17 cellular contexts compared by ENCODE assay signal in genomic region chr14:85315891-85316290, GRCh38.
A peak's percentile ranks its signal among the peaks of the same experiment; 100 is the strongest.
DNase-seq lines count a peak whose midpoint lies in the region; ATAC-seq, FAIRE-seq and TF ChIP-seq lines count a peak whose summit lies in the region.
"Had no signal": no experiment of that assay in that cellular context is flagged by ENCODE, and none has a peak within 500 bp of the region (broad histone marks: within the 10 kb centered on the region; RNA-seq: fewer than 3 reads in every experiment).

No MANE protein-coding gene starts in this region.

- H3K9me3 ChIP-seq in H9 (ENCODE audit: control insufficient read depth, low read depth, low read length) (no peaks in the 10 kb centered on the region), astrocyte (ENCODE audit: insufficient read depth, low read depth, low read length) (no peaks in the 10 kb centered on the region), neuronal stem cell (replicated peaks in 1 of 2; ENCODE audit: control insufficient read depth in 2 of 2, insufficient read depth in 1 of 2, low read depth in 1 of 2, low read length in 2 of 2) (peaks cover 0 to 4% of the 10 kb centered on the region in 2 donors)

- no peaks in the 10 kb centered on the region for H3K36me3 ChIP-seq in astrocyte (ENCODE audit: insufficient read depth, low read length)
- H3K36me3 ChIP-seq in neuronal stem cell (replicated peaks in 1 of 2; ENCODE audit: control insufficient read depth in 2 of 2, insufficient read depth in 2 of 2, low read length in 2 of 2) = no peaks in the 10 kb centered on the region

- H3K27me3 Mint-ChIP-seq in H9 (ENCODE audit: low read depth) (no peaks in the 10 kb centered on the region), astrocyte (ENCODE audit: low read depth, unreplicated experiment) (no peaks in the 10 kb centered on the region)

- H3K4me1 ChIP-seq in H9 (ENCODE audit: insufficient read depth, low read length) (no peaks in the 10 kb centered on the region), astrocyte (ENCODE audit: insufficient read depth, low read length) (peaks cover 5% of the 10 kb centered on the region), neuronal stem cell (ENCODE audit: control insufficient read depth in 2 of 2, insufficient read depth in 1 of 2, low read depth in 1 of 2, low read length in 2 of 2) (peaks cover 4 to 12% of the 10 kb centered on the region in 2 donors)

- H4K20me1 ChIP-seq in H9 (ENCODE audit: control insufficient read depth, insufficient read depth, insufficient read length) = no peaks in the 10 kb centered on the region
- no peaks in the 10 kb centered on the region for H4K20me1 ChIP-seq in astrocyte (ENCODE audit: insufficient read depth, low read length)

- peak; percentile 63 for FAIRE-seq in astrocyte (lab: Jason Lieb, UNC)
- FAIRE-seq: H54, HepG2 had no signal

- H2BK15ac ChIP-seq in H9 (ENCODE audit: low read depth, low read length) (no peak overlapping the region), neuronal stem cell (ENCODE audit: low read length) (no peak overlapping the region)

- H3K4me3 ChIP-seq in astrocyte (ENCODE audit: insufficient read depth, low read depth, low read length) (no peak overlapping the region), neuronal stem cell (ENCODE audit: low read length in 2 of 2) (no peak overlapping the region)

- WGBS in H9 (ENCODE audit: extremely low coverage, insufficient read length, low lambda C conversion rate) = no CpG with 5 or more reads among the region's 4 CpGs
- WGBS in neuronal stem cell (ENCODE audit: extremely low coverage in 2 of 2, insufficient read length in 2 of 2, insufficient replicate concordance in 1 of 2), 2 donors = no CpG with 5 or more reads among the region's 4 CpGs

- H2AK5ac ChIP-seq in H9 (ENCODE audit: insufficient read length, low read length) (no peak overlapping the region), neuronal stem cell (ENCODE audit: low read depth, low read length) (no peak overlapping the region)

- no peak for DNase-seq in H9
- DNase-seq in NCI-H146 treated with DMSO at 0.1 percent for 48 hours (lab: John Stamatoyannopoulos, UW; ENCODE audit: unreplicated experiment) = peak; percentile 4
- DNase-seq in astrocyte (ENCODE audit: low read depth) = no peak
- no peak for DNase-seq in neuronal stem cell (ENCODE audit: low spot score)
- no peak for DNase-seq in activated CD4-positive, CD25-positive, alpha-beta regulatory T cell treated with anti-CD3 and anti-CD28 coated beads, Interleukin-2, amount 50 U/mL, for 72 hours
- no peak for DNase-seq in left lobe of liver (ENCODE audit: low spot score)
- no peak for DNase-seq in H4 (ENCODE audit: low spot score)
- DNase-seq: DMS153, NCI-H187, NCI-H2171, NCI-H446, NCI-H774, PC-3 had no signal

- H3K4me1 Mint-ChIP-seq in H9 = peaks cover 28 to 32% of the 10 kb centered on the region in 2 experiments
- peaks cover 29% of the 10 kb centered on the region for H3K4me1 Mint-ChIP-seq in astrocyte (ENCODE audit: low read depth, unreplicated experiment)

- H3K23me2 ChIP-seq in H9 (ENCODE audit: insufficient read length, low read depth, low read length, poor library complexity, severe bottlenecking) = no peaks in the 10 kb centered on the region

- no peak for ATAC-seq in left lobe of liver
- ATAC-seq: HepG2, PC-3 had no signal

- H3K27ac Mint-ChIP-seq in H9 (peak overlapping the region in 2 of 3 experiments; percentile 6 to 40; a peak in 2 of 7 replicates), astrocyte (ENCODE audit: unreplicated experiment) (no peak overlapping the region)
- H3K27ac Mint-ChIP-seq: CD14-positive monocyte had no signal

- H3K23ac ChIP-seq in H9 (ENCODE audit: insufficient read length, low read depth, low read length) (no peak overlapping the region), neuronal stem cell (ENCODE audit: low read depth, low read length, poor library complexity) (no peak overlapping the region)

- H3K79me1 ChIP-seq in H9 (ENCODE audit: insufficient read depth, low read depth, low read length, poor library complexity, severe bottlenecking) (no peaks in the 10 kb centered on the region), neuronal stem cell (ENCODE audit: low read depth, low read length) (no peaks in the 10 kb centered on the region)

- H4K8ac ChIP-seq in H9 (replicated peaks; ENCODE audit: insufficient read length, low read depth, low read length) (no peak overlapping the region), neuronal stem cell (ENCODE audit: low read depth, low read length) (no peak overlapping the region)

- H3K79me2 ChIP-seq in H9 (ENCODE audit: insufficient read depth, low read length) = no peaks in the 10 kb centered on the region
- no peaks in the 10 kb centered on the region for H3K79me2 ChIP-seq in astrocyte (ENCODE audit: insufficient read depth, low read length)

- H3K27ac ChIP-seq in H9 (ENCODE audit: insufficient read length, low read depth, low read length) = no peak overlapping the region
- H3K27ac ChIP-seq in astrocyte (ENCODE audit: low read depth, low read length) = no peak overlapping the region
- H3K27ac ChIP-seq in neuronal stem cell (replicated peaks; ENCODE audit: low read length) = no peak overlapping the region
- H3K27ac ChIP-seq: KMS-11 had no signal

- H3K56ac ChIP-seq in H9 (ENCODE audit: insufficient read length, low read depth, low read length) = no peak overlapping the region

- TF ChIP-seq CTCF in H9 (conservative IDR thresholded peaks at IDR 0.05) (no peak), astrocyte (IDR thresholded peaks at IDR 0.05; ENCODE audit: insufficient read depth, low read depth, low read length) (no peak)

- H2BK120ac ChIP-seq in H9 (ENCODE audit: low read depth, low read length, poor library complexity, severe bottlenecking) (no peak overlapping the region), neuronal stem cell (ENCODE audit: low read depth, low read length) (no peak overlapping the region)

- H2AFZ ChIP-seq in H9 (ENCODE audit: low read length) (no peak overlapping the region), astrocyte (ENCODE audit: low read depth, low read length) (no peak overlapping the region), neuronal stem cell (ENCODE audit: low read length) (peak overlapping the region; percentile 50)

- H3K14ac ChIP-seq in H9 (ENCODE audit: insufficient read depth, low read length) = no peak overlapping the region
- H3K14ac ChIP-seq in neuronal stem cell (ENCODE audit: low read length) = no peak overlapping the region

- no peak overlapping the region for H4K5ac ChIP-seq in H9 (ENCODE audit: insufficient read length, low read depth, low read length)

- no peak overlapping the region for H4K91ac ChIP-seq in H9 (ENCODE audit: insufficient read length, low read depth, low read length)
- H4K91ac ChIP-seq in neuronal stem cell (ENCODE audit: low read depth, low read length, poor library complexity) = no peak overlapping the region

- H3K4me2 ChIP-seq in H9 (ENCODE audit: insufficient read depth, insufficient read length, low read length) (no peak overlapping the region), astrocyte (ENCODE audit: low read length) (no peak overlapping the region), neuronal stem cell (ENCODE audit: insufficient read depth, low read length, poor library complexity, severe bottlenecking) (no peak overlapping the region)
- H3K4me2 ChIP-seq: KMS-11 had no signal

- H3K9ac ChIP-seq in H9 (ENCODE audit: extremely low read depth, insufficient read length, low read length) (no peak overlapping the region), astrocyte (ENCODE audit: low read length) (no peak overlapping the region), neuronal stem cell (ENCODE audit: low read depth, low read length, poor library complexity) (no peak overlapping the region)
- H3K9ac ChIP-seq: KMS-11 had no signal

- no peak overlapping the region for H2BK20ac ChIP-seq in H9 (ENCODE audit: low read depth, low read length, poor library complexity, severe bottlenecking)

- no peak overlapping the region for H3T11ph ChIP-seq in H9 (ENCODE audit: low read length)

- no peak overlapping the region for H3K18ac ChIP-seq in H9 (ENCODE audit: insufficient read length, low read depth, low read length)
- H3K18ac ChIP-seq in neuronal stem cell (ENCODE audit: low read length) = no peak overlapping the region

- H3K27me3 ChIP-seq in H9 (ENCODE audit: insufficient read depth, low read length) (no peaks in the 10 kb centered on the region), astrocyte (ENCODE audit: insufficient read depth, low read length) (no peaks in the 10 kb centered on the region), neuronal stem cell (ENCODE audit: control insufficient read depth in 3 of 3, insufficient read depth in 3 of 3, low read depth in 1 of 3, low read length in 3 of 3) (no peaks in the 10 kb centered on the region)

- no peak overlapping the region for H2BK5ac ChIP-seq in H9 (ENCODE audit: insufficient read length, low read length)
- H2BK5ac ChIP-seq in neuronal stem cell (ENCODE audit: low read length) = no peak overlapping the region

- H3K36me3 Mint-ChIP-seq in H9 (ENCODE audit: insufficient read depth in 1 of 3, low read depth in 3 of 3) (no peaks in the 10 kb centered on the region), astrocyte (ENCODE audit: low read depth, unreplicated experiment) (no peaks in the 10 kb centered on the region)
- H3K36me3 Mint-ChIP-seq: CD14-positive monocyte had no signal

- no peak overlapping the region for H3K4ac ChIP-seq in H9 (ENCODE audit: low read depth, low read length)
- H3K4ac ChIP-seq in neuronal stem cell (ENCODE audit: low read length) = no peak overlapping the region

- H2BK12ac ChIP-seq in H9 (ENCODE audit: insufficient read length, low read depth, low read length) = no peak overlapping the region
- H2BK12ac ChIP-seq in neuronal stem cell (ENCODE audit: low read length) = no peak overlapping the region

- H3K4me3 Mint-ChIP-seq in H9 = no peak overlapping the region
- no peak overlapping the region for H3K4me3 Mint-ChIP-seq in astrocyte (ENCODE audit: unreplicated experiment)
- H3K4me3 Mint-ChIP-seq: CD14-positive monocyte had no signal

- H3K9me3 Mint-ChIP-seq in H9 (no peaks in the 10 kb centered on the region), astrocyte (ENCODE audit: unreplicated experiment) (no peaks in the 10 kb centered on the region)
